12 cellular contexts compared by ENCODE assay signal in the genomic region with DNA sequence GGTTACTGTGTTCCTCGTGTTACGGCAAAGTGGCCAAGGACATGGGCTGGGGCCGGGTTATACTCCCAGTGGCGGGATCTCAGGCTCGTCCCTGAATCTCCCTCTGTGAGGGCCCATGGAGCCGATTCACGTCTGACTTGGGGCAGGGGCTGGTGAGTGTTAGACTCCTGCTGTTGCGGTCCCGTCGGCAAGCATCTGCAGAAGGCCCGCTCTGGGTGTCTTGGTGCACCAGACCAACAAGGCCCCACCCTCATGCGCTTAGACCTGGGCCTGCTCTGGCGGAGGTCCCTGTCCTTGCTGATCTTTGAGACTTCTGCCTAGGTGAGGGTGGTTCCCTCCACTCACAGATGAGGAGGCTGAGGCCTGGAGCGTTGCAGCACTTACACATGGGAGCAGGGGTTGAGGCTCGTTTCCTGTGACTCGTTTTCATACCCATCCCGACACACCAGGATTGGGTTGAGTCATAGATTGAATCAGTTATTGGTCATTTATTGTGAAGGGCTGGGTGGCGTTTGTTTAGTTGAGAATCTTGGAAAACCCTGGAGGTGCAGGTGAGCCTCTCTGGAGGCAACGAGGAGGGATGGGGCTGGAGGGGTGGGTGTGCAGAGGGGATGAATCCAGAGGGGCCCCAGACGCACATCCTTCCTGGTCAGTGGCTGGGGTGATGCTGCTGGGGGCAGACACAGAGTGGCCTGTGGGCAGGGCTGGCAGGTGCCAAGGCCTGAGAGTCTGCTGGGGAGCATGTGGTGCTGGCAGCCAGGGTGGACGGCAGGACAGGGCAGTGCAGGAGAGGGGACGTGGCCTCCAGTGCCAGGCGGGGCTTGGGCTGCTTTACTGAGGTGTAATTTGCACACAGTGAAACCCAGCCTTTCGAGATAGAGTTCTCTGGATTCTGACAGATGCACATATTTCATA. TPM values are rescaled to one million over a fixed set of nuclear protein-coding genes. Genes with fewer than 3 reads are reported as not detected.
DNase-seq lines count a peak whose midpoint lies in the region; ATAC-seq, FAIRE-seq and TF ChIP-seq lines count a peak whose summit lies in the region.
"Had no signal": no experiment of that assay in that cellular context is flagged by ENCODE, and none has a peak within 500 bp of the region (broad histone marks: within the 10 kb centered on the region; RNA-seq: fewer than 3 reads in every experiment).

No MANE protein-coding gene starts in this region.

- POLR2A ChIA-PET in SK-N-SH (lab: Yijun Ruan, JAX), result no interaction called here

- no peak overlapping the region for H2BK5ac ChIP-seq in neuronal stem cell (ENCODE audit: low read length)

- H3K4me3 ChIP-seq in SK-N-SH (ENCODE audit: low read depth in 2 of 2, low read length in 1 of 2) (no peak overlapping the region), bronchial epithelial cell (ENCODE audit: low read depth, low read length) (no peak overlapping the region), neuronal stem cell (ENCODE audit: low read length in 2 of 2) (no peak overlapping the region)
- H3K4me3 ChIP-seq: mucosa of descending colon, thoracic aorta had no signal

- H3K79me1 ChIP-seq in neuronal stem cell (ENCODE audit: low read depth, low read length), result peaks cover 20% of the 10 kb centered on the region

- H2BK15ac ChIP-seq in neuronal stem cell (ENCODE audit: low read length), result no peak overlapping the region

- no peak overlapping the region for H2BK12ac ChIP-seq in neuronal stem cell (ENCODE audit: low read length)

- H3K9me3 ChIP-seq in SK-N-SH (no peaks in the 10 kb centered on the region), neuronal stem cell (replicated peaks in 1 of 2; ENCODE audit: control insufficient read depth in 2 of 2, insufficient read depth in 1 of 2, low read depth in 1 of 2, low read length in 2 of 2) (no peaks in the 10 kb centered on the region)
- H3K9me3 ChIP-seq: mucosa of descending colon, thoracic aorta had no signal

- H3K9me2 ChIP-seq in SK-N-SH, result no peaks in the 10 kb centered on the region

- TF ChIP-seq RAD21 in SK-N-SH (IDR thresholded peaks at IDR 0.05; ENCODE audit: low read length), result no peak

- H3K9ac ChIP-seq in SK-N-SH, result no peak overlapping the region
- peak overlapping the region; percentile 3 for H3K9ac ChIP-seq in neuronal stem cell (ENCODE audit: low read depth, low read length, poor library complexity)

- peaks cover 95% of the 10 kb centered on the region for H3K79me2 ChIP-seq in SK-N-SH (ENCODE audit: insufficient read depth)

- FAIRE-seq in bronchial epithelial cell (lab: Jason Lieb, UNC), result no peak

- TF ChIP-seq CTCF in SK-N-SH (IDR thresholded peaks at IDR 0.05), result no peak
- TF ChIP-seq CTCF in bronchial epithelial cell (IDR thresholded peaks at IDR 0.05; ENCODE audit: insufficient read depth, low read length, severe bottlenecking), result no peak

- H3K23ac ChIP-seq in neuronal stem cell (ENCODE audit: low read depth, low read length, poor library complexity), result peak overlapping the region; percentile 50

- no peak overlapping the region for H2BK120ac ChIP-seq in neuronal stem cell (ENCODE audit: low read depth, low read length)

- H3K27me3 ChIP-seq in SK-N-SH (ENCODE audit: insufficient read depth) (no peaks in the 10 kb centered on the region), bronchial epithelial cell (ENCODE audit: control insufficient read depth, insufficient read depth, low read length) (no peaks in the 10 kb centered on the region), neuronal stem cell (ENCODE audit: control insufficient read depth in 3 of 3, insufficient read depth in 3 of 3, low read depth in 1 of 3, low read length in 3 of 3) (no peaks in the 10 kb centered on the region)

- H3K36me3 ChIP-seq in SK-N-SH (replicated peaks in 1 of 2; ENCODE audit: control insufficient read depth in 1 of 2, insufficient read depth in 2 of 2, low read length in 1 of 2), result peaks cover 21 to 49% of the 10 kb centered on the region in 2 experiments
- H3K36me3 ChIP-seq in bronchial epithelial cell (ENCODE audit: control insufficient read depth, insufficient read depth, low read length), result peaks cover 29% of the 10 kb centered on the region
- peaks cover 33 to 72% of the 10 kb centered on the region in 2 donors for H3K36me3 ChIP-seq in neuronal stem cell (replicated peaks in 1 of 2; ENCODE audit: control insufficient read depth in 2 of 2, insufficient read depth in 2 of 2, low read length in 2 of 2)

- H2AFZ ChIP-seq in SK-N-SH (ENCODE audit: low read depth) (no peak overlapping the region), neuronal stem cell (ENCODE audit: low read length) (no peak overlapping the region)

- CTCF ChIA-PET in SK-N-SH (lab: Yijun Ruan, JAX), result no interaction called here

- no peak overlapping the region for H3K18ac ChIP-seq in neuronal stem cell (ENCODE audit: low read length)

- H3K4ac ChIP-seq in neuronal stem cell (ENCODE audit: low read length), result no peak overlapping the region

- H3K27ac ChIP-seq in SK-N-SH (ENCODE audit: low read depth in 2 of 2, low read length in 1 of 2) (no peak overlapping the region), neuronal stem cell (replicated peaks; ENCODE audit: low read length) (no peak overlapping the region)
- H3K27ac ChIP-seq: thoracic aorta had no signal

- no peak overlapping the region for H4K91ac ChIP-seq in neuronal stem cell (ENCODE audit: low read depth, low read length, poor library complexity)

- peaks cover 83% of the 10 kb centered on the region for H4K20me1 ChIP-seq in SK-N-SH (ENCODE audit: insufficient read depth)

- WGBS in SK-N-SH (ENCODE audit: low lambda C conversion rate), result 74% methylated on average over 20 of the region's 24 CpGs
- WGBS in neuronal stem cell (ENCODE audit: extremely low coverage in 2 of 2, insufficient read length in 2 of 2, insufficient replicate concordance in 1 of 2), 2 donors, result no CpG with 5 or more reads among the region's 24 CpGs

- no peak for DNase-seq in SK-N-SH
- peak; percentile 76 for DNase-seq in HT1080 (ENCODE audit: low read depth)
- peak; percentile 85 for DNase-seq in bronchial epithelial cell (ENCODE audit: low read depth)
- DNase-seq in neuronal stem cell (ENCODE audit: low spot score), result no peak
- DNase-seq in ureter (ENCODE audit: low spot score), result no peak
- DNase-seq in SIG-M5 (lab: John Stamatoyannopoulos, UW), result no peak
- no peak for DNase-seq in left lobe of liver (ENCODE audit: low spot score)
- DNase-seq: DMS 273 treated with DMSO at 0.1 percent for 48 hours, mucosa of descending colon, NCI-H2107 had no signal

- TF ChIP-seq EP300 in SK-N-SH (IDR thresholded peaks at IDR 0.05; ENCODE audit: borderline replicate concordance in 1 of 2, low read depth in 1 of 2, low read length in 1 of 2), result no peak

- H4K8ac ChIP-seq in neuronal stem cell (ENCODE audit: low read depth, low read length), result peak overlapping the region; percentile 31

- peaks cover 0 to 18% of the 10 kb centered on the region in 2 experiments; a peak in 2 of 4 replicates for H3K4me1 ChIP-seq in SK-N-SH (ENCODE audit: control insufficient read depth in 1 of 2, insufficient read depth in 2 of 2, low read depth in 1 of 2, low read length in 1 of 2)
- peaks cover 3 to 12% of the 10 kb centered on the region in 2 donors for H3K4me1 ChIP-seq in neuronal stem cell (ENCODE audit: control insufficient read depth in 2 of 2, insufficient read depth in 1 of 2, low read depth in 1 of 2, low read length in 2 of 2)

- H3K4me2 ChIP-seq in SK-N-SH, result no peak overlapping the region
- H3K4me2 ChIP-seq in neuronal stem cell (ENCODE audit: insufficient read depth, low read length, poor library complexity, severe bottlenecking), result no peak overlapping the region

- peaks cover 1% of the 10 kb centered on the region for H3F3A ChIP-seq in SK-N-SH (replicated peaks; ENCODE audit: insufficient read depth)

- ATAC-seq in SK-N-SH treated with all-trans-retinoic acid at 6 μM for 48 hours (no peak), left lobe of liver (no peak)
- ATAC-seq: mucosa of descending colon had no signal

- peak overlapping the region; percentile 58 for H3K14ac ChIP-seq in neuronal stem cell (ENCODE audit: low read length)

- H2AK5ac ChIP-seq in neuronal stem cell (ENCODE audit: low read depth, low read length), result no peak overlapping the region

RNA-seq across cellular contexts. Expression of gene EPN1, which starts 4.6 kb away (rescaled TPM):
- polyA plus RNA-seq in SK-N-SH (2012; rRNA removed), result 72.0 and 134 TPM in 2 replicates
- polyA plus RNA-seq in SK-N-SH (2012; cell fraction: cytosol; rRNA removed), result 63.8 and 104 TPM in 2 replicates
- polyA plus RNA-seq in SK-N-SH (2012; cell fraction: nucleus; rRNA removed), result 83.4 and 133 TPM in 2 replicates
- total RNA-seq in HT1080 (2014; rRNA removed; shearing (Covaris generic)), result 97.4 and 122 TPM in 2 replicates
- 235 and 253 TPM in 2 replicates for polyA plus RNA-seq in HT1080 (2015; cell fraction: cytosol; rRNA removed)
- 75.2 and 86.8 TPM in 2 replicates for polyA plus RNA-seq in HT1080 (2015; cell fraction: nucleus; rRNA removed)
- total RNA-seq in bronchial epithelial cell, result 28.2 and 80.5 TPM in 2 replicates
- 91.8 TPM for polyA plus RNA-seq in neuronal stem cell (2013, experiment 1 of 2)
- polyA plus RNA-seq in neuronal stem cell (2013, experiment 2 of 2), result 89.2 TPM
- total RNA-seq in ureter, result 78.5 TPM
- total RNA-seq in left lobe of liver, result 148 TPM

RNA-seq across cellular contexts. Expression of gene U2AF2, which starts 24.8 kb away (rescaled TPM):
- 217 and 321 TPM in 2 replicates for polyA plus RNA-seq in SK-N-SH (2012; rRNA removed)
- polyA plus RNA-seq in SK-N-SH (2012; cell fraction: cytosol; rRNA removed), result 124 and 156 TPM in 2 replicates
- 370 and 570 TPM in 2 replicates for polyA plus RNA-seq in SK-N-SH (2012; cell fraction: nucleus; rRNA removed)
- 334 and 352 TPM in 2 replicates for total RNA-seq in HT1080 (2014; rRNA removed; shearing (Covaris generic))
- polyA plus RNA-seq in HT1080 (2015; cell fraction: cytosol; rRNA removed), result 178 and 210 TPM in 2 replicates
- polyA plus RNA-seq in HT1080 (2015; cell fraction: nucleus; rRNA removed), result 279 and 285 TPM in 2 replicates
- total RNA-seq in bronchial epithelial cell, result 121 and 140 TPM in 2 replicates
- 155 TPM for polyA plus RNA-seq in neuronal stem cell (2013, experiment 1 of 2)
- polyA plus RNA-seq in neuronal stem cell (2013, experiment 2 of 2), result 147 TPM
- 195 TPM for total RNA-seq in ureter
- total RNA-seq in left lobe of liver, result 61.7 TPM

RNA-seq across cellular contexts. Expression of gene CCDC106, which starts 31.6 kb away (rescaled TPM):
- 20.1 and 27.1 TPM in 2 replicates for polyA plus RNA-seq in SK-N-SH (2012; rRNA removed)
- polyA plus RNA-seq in SK-N-SH (2012; cell fraction: cytosol; rRNA removed), result 16.0 and 19.9 TPM in 2 replicates
- polyA plus RNA-seq in SK-N-SH (2012; cell fraction: nucleus; rRNA removed), result 37.5 and 65.8 TPM in 2 replicates
- 14.0 and 17.6 TPM in 2 replicates for total RNA-seq in HT1080 (2014; rRNA removed; shearing (Covaris generic))
- polyA plus RNA-seq in HT1080 (2015; cell fraction: cytosol; rRNA removed), result 22.7 and 24.8 TPM in 2 replicates
- 16.6 and 19.1 TPM in 2 replicates for polyA plus RNA-seq in HT1080 (2015; cell fraction: nucleus; rRNA removed)
- 2.6 and 2.9 TPM in 2 replicates for total RNA-seq in bronchial epithelial cell
- polyA plus RNA-seq in neuronal stem cell (2013, experiment 1 of 2), result 19.8 TPM
- polyA plus RNA-seq in neuronal stem cell (2013, experiment 2 of 2), result 19.8 TPM
- 12.3 TPM for total RNA-seq in ureter
- total RNA-seq in left lobe of liver, result 13.5 TPM

RNA-seq across cellular contexts. Expression of gene ZNF581, which starts 36.2 kb away (rescaled TPM):
- polyA plus RNA-seq in SK-N-SH (2012; rRNA removed), result 24.2 and 24.7 TPM in 2 replicates
- polyA plus RNA-seq in SK-N-SH (2012; cell fraction: cytosol; rRNA removed), result 14.5 and 20.7 TPM in 2 replicates
- 27.5 and 35.6 TPM in 2 replicates for polyA plus RNA-seq in SK-N-SH (2012; cell fraction: nucleus; rRNA removed)
- 23.7 and 29.5 TPM in 2 replicates for total RNA-seq in HT1080 (2014; rRNA removed; shearing (Covaris generic))
- 27.8 and 30.5 TPM in 2 replicates for polyA plus RNA-seq in HT1080 (2015; cell fraction: cytosol; rRNA removed)
- 19.1 and 21.5 TPM in 2 replicates for polyA plus RNA-seq in HT1080 (2015; cell fraction: nucleus; rRNA removed)
- total RNA-seq in bronchial epithelial cell (9.6 and 19.2 TPM in 2 replicates), ureter (22.7 TPM), left lobe of liver (6.1 TPM)
- 37.9 TPM for polyA plus RNA-seq in neuronal stem cell (2013, experiment 1 of 2)
- polyA plus RNA-seq in neuronal stem cell (2013, experiment 2 of 2), result 37.2 TPM

RNA-seq across cellular contexts. Expression of gene ZNF580, which starts 38.8 kb away (rescaled TPM):
- polyA plus RNA-seq in SK-N-SH (2012; rRNA removed), result 14.0 and 21.9 TPM in 2 replicates
- 16.3 and 18.1 TPM in 2 replicates for polyA plus RNA-seq in SK-N-SH (2012; cell fraction: cytosol; rRNA removed)
- 76.2 and 102 TPM in 2 replicates for polyA plus RNA-seq in SK-N-SH (2012; cell fraction: nucleus; rRNA removed)
- 16.5 and 55.3 TPM in 2 replicates for total RNA-seq in HT1080 (2014; rRNA removed; shearing (Covaris generic))
- polyA plus RNA-seq in HT1080 (2015; cell fraction: cytosol; rRNA removed), result 62.7 and 69.2 TPM in 2 replicates
- 34.6 and 36.2 TPM in 2 replicates for polyA plus RNA-seq in HT1080 (2015; cell fraction: nucleus; rRNA removed)
- total RNA-seq in bronchial epithelial cell (2.4 and 2.7 TPM in 2 replicates), ureter (56.5 TPM), left lobe of liver (7.5 TPM)
- polyA plus RNA-seq in neuronal stem cell (2013, experiment 1 of 2), result 42.3 TPM
- polyA plus RNA-seq in neuronal stem cell (2013, experiment 2 of 2), result 43.4 TPM

Comparison
In these comparisons a context has a peak if more than half of its experiments do, and no peak if none do; other contexts are left out.
1. DNase-seq: peak in HT1080 (single experiment) and bronchial epithelial cell (single experiment); none in SK-N-SH (single experiment), neuronal stem cell (single experiment), ureter (single experiment), SIG-M5 (single experiment) and left lobe of liver (single experiment).